ENCODE assay signal across 8 cellular contexts in the genomic region with DNA sequence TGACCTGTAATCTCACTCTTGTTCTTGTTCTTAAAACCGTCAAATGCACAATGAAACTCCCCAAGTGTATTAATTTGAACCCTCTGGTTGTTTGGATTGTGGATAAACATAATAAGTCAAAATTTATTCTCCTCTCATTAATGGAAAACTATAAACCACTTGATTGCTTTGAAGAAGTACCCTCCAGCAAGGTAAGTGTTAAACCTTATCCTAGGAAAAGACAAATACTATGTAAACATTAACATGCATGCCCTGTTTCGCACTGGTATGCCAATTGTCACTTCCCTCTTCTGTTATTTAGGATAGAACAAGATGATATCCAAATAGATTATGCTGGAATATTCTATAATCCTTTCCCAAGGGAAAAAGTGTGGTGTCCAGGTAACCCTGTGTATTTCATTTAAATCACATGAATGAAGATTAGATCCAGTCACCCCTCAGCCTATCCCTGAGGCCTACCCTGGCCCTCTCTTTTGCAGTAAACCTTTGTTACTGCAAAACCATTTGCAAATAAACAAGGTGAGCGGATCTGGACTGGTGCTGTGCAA. TPM values are rescaled to one million over a fixed set of nuclear protein-coding genes. Genes with fewer than 3 reads are reported as not detected.
DNase-seq lines count a peak whose midpoint lies in the region; ATAC-seq and TF ChIP-seq lines count a peak whose summit lies in the region.

No MANE protein-coding gene starts in this region.

- no peak for ATAC-seq in activated naive CD4-positive, alpha-beta T cell treated with anti-CD3 and anti-CD28 coated beads, Interleukin-2, amount 50 U/mL, for 72 hours
- ATAC-seq in GM21528 (IDR thresholded peaks at IDR 0.05; ENCODE audit: low FRiP score, unreplicated experiment) = no peak
- no peak for ATAC-seq in GM21717 (IDR thresholded peaks at IDR 0.05; ENCODE audit: unreplicated experiment)

- no peaks in the 10 kb centered on the region for H3K36me3 ChIP-seq in kidney epithelial cell (ENCODE audit: control insufficient read depth, insufficient read depth, low read length)

- peaks cover 13% of the 10 kb centered on the region for H3K9me3 Mint-ChIP-seq in T-helper 1 cell treated with Interleukin-12 subunit alpha and Interleukin-12 subunit beta and Interleukin-4 antibody, amounts not matched to agents 30 μg/mL and 1 μg/mL, for 36 hours
- peaks cover 4 to 5% of the 10 kb centered on the region in 2 donors for H3K9me3 Mint-ChIP-seq in activated naive CD4-positive, alpha-beta T cell treated with anti-CD3 and anti-CD28 coated beads, Interleukin-2, amount 50 U/mL, for 72 hours

- peaks cover 32% of the 10 kb centered on the region for H3K4me1 Mint-ChIP-seq in T-helper 1 cell treated with Interleukin-12 subunit alpha and Interleukin-12 subunit beta and Interleukin-4 antibody, amounts not matched to agents 30 μg/mL and 1 μg/mL, for 36 hours (ENCODE audit: low read depth)

- H3K27ac Mint-ChIP-seq in T-helper 1 cell treated with Interleukin-12 subunit alpha and Interleukin-12 subunit beta and Interleukin-4 antibody, amounts not matched to agents 30 μg/mL and 1 μg/mL, for 36 hours = peak overlapping the region; percentile 85
- peak overlapping the region; percentile 84 to 92 for H3K27ac Mint-ChIP-seq in activated naive CD4-positive, alpha-beta T cell treated with anti-CD3 and anti-CD28 coated beads, Interleukin-2, amount 50 U/mL, for 72 hours

- H3K27me3 ChIP-seq in kidney epithelial cell (ENCODE audit: control insufficient read depth, insufficient read depth, low read length) = no peaks in the 10 kb centered on the region

- peak overlapping the region; percentile 81 for H3K27ac ChIP-seq in temporal lobe (ENCODE audit: low read depth, low read length)

- no peaks in the 10 kb centered on the region for H3K27me3 Mint-ChIP-seq in T-helper 1 cell treated with Interleukin-12 subunit alpha and Interleukin-12 subunit beta and Interleukin-4 antibody, amounts not matched to agents 30 μg/mL and 1 μg/mL, for 36 hours (ENCODE audit: low read depth)

- H3K36me3 Mint-ChIP-seq in T-helper 1 cell treated with Interleukin-12 subunit alpha and Interleukin-12 subunit beta and Interleukin-4 antibody, amounts not matched to agents 30 μg/mL and 1 μg/mL, for 36 hours (ENCODE audit: low read depth) = peaks cover 24% of the 10 kb centered on the region
- peaks cover 27 to 37% of the 10 kb centered on the region in 2 donors for H3K36me3 Mint-ChIP-seq in activated naive CD4-positive, alpha-beta T cell treated with anti-CD3 and anti-CD28 coated beads, Interleukin-2, amount 50 U/mL, for 72 hours

- H3K4me3 Mint-ChIP-seq in T-helper 1 cell treated with Interleukin-12 subunit alpha and Interleukin-12 subunit beta and Interleukin-4 antibody, amounts not matched to agents 30 μg/mL and 1 μg/mL, for 36 hours = peak overlapping the region; percentile 95

- DNase-seq in T-helper 1 cell (no peak), kidney epithelial cell (ENCODE audit: low read depth) (no peak), NCI-H524 (lab: John Stamatoyannopoulos, UW) (no peak)
- DNase-seq in activated naive CD4-positive, alpha-beta T cell treated with anti-CD3 and anti-CD28 coated beads, Interleukin-2, amount 50 U/mL, for 72 hours (ENCODE audit: low spot score in 2 of 2) = no peak

- TF ChIP-seq CTCF in kidney epithelial cell (IDR thresholded peaks at IDR 0.05; ENCODE audit: insufficient read depth, low read length, poor library complexity, severe bottlenecking) = no peak

- H3K4me3 ChIP-seq in kidney epithelial cell (ENCODE audit: low read depth, low read length) = peak overlapping the region; percentile 72

RNA-seq across cellular contexts. Expression of gene ADI1, which starts 1.3 kb away (rescaled TPM):
- 10 to 100 TPM; 29.3 to 39.3 TPM for total RNA-seq in activated naive CD4-positive, alpha-beta T cell treated with anti-CD3 and anti-CD28 coated beads, Interleukin-2, amount 50 U/mL, for 72 hours
- total RNA-seq in kidney epithelial cell (24.2 and 25.6 TPM in 2 replicates), temporal lobe (10.8 TPM)

RNA-seq across cellular contexts. Expression of gene RNASEH1, which starts 40.1 kb away (rescaled TPM):
- total RNA-seq in activated naive CD4-positive, alpha-beta T cell treated with anti-CD3 and anti-CD28 coated beads, Interleukin-2, amount 50 U/mL, for 72 hours = 10 to 100 TPM; 18.3 to 21.9 TPM
- total RNA-seq in kidney epithelial cell = 39.0 and 43.0 TPM in 2 replicates
- 22.1 TPM for total RNA-seq in temporal lobe

RNA-seq across cellular contexts. Expression of gene RPS7, which starts 57.0 kb away (rescaled TPM):
- 1,000 to 10,000 TPM; 1,548 to 2,231 TPM for total RNA-seq in activated naive CD4-positive, alpha-beta T cell treated with anti-CD3 and anti-CD28 coated beads, Interleukin-2, amount 50 U/mL, for 72 hours
- total RNA-seq in kidney epithelial cell (3,924 and 4,999 TPM in 2 replicates), temporal lobe (602 TPM)
